ENCODE assay signal across 8 cellular contexts in genomic region chr5:142143878-142144277, GRCh38. TPM values are rescaled to one million over a fixed set of nuclear protein-coding genes. Genes with fewer than 3 reads are reported as not detected.
DNase-seq lines count a peak whose midpoint lies in the region; ATAC-seq and TF ChIP-seq lines count a peak whose summit lies in the region.

No MANE protein-coding gene starts in this region.

- H3F3A ChIP-seq in GM23248 (ENCODE audit: insufficient read depth): peaks cover 15% of the 10 kb centered on the region; the same call in 1 of the 2 replicates

- no peaks in the 10 kb centered on the region for H3K9me3 ChIP-seq in GM23248 (ENCODE audit: low read depth)

- no peaks in the 10 kb centered on the region for H3K27me3 ChIP-seq in GM23248 (replicated peaks; ENCODE audit: insufficient read depth)

- TF ChIP-seq CTCF in AG10803 (conservative IDR thresholded peaks at IDR 0.05; ENCODE audit: low read length): peak; percentile 63
- peak; percentile 49 for TF ChIP-seq CTCF in fibroblast of pulmonary artery (IDR thresholded peaks at IDR 0.05; ENCODE audit: low read length, missing control alignments)

- WGBS in GM23248 (ENCODE audit: low coverage in 1 of 2, low lambda C conversion rate in 2 of 2, missing lambda C conversion rate in 2 of 2), 2 experiments: 37 to 38% methylated on average over 3 of the region's 3 CpGs

- H3K79me2 ChIP-seq in GM23248 (ENCODE audit: insufficient read depth): peaks cover 11% of the 10 kb centered on the region; the same call in 1 of the 2 replicates

- DNase-seq in AG10803 (ENCODE audit: low read depth): peak; percentile 43
- DNase-seq in GM23248: peak; percentile 72
- peak; percentile 27 for DNase-seq in RPMI8226
- peak; percentile 76 for DNase-seq in fibroblast of pulmonary artery (ENCODE audit: low read depth)
- DNase-seq in pulmonary artery endothelial cell (ENCODE audit: low read depth, low spot score): peak; percentile 22
- no peak for DNase-seq in effector CD4-positive, alpha-beta T cell
- no peak for DNase-seq in stimulated activated effector memory CD8-positive, alpha-beta T cell treated with anti-CD3 and anti-CD28 coated beads, Interleukin-12 subunit alpha, Interleukin-12 subunit beta, amount 100 ng/mL, for 72 hours (ENCODE audit: low spot score in 2 of 2)
- DNase-seq in 8988T: no peak

- in situ Hi-C loops in GM23248 (cut with MboI): loop anchor here (25.0 kb wide), 1 partner anchor 457 kb away; the partner anchor contains the start of gene ARAP3

- H3K9me2 ChIP-seq in GM23248 (ENCODE audit: insufficient read depth): no peaks in the 10 kb centered on the region

- no peaks in the 10 kb centered on the region for H3K4me1 Mint-ChIP-seq in stimulated activated effector memory CD8-positive, alpha-beta T cell treated with anti-CD3 and anti-CD28 coated beads, Interleukin-12 subunit alpha, Interleukin-12 subunit beta, amount 100 ng/mL, for 72 hours

- H3K9ac ChIP-seq in GM23248: no peak overlapping the region

- H2AFZ ChIP-seq in GM23248: no peak overlapping the region

- no peak overlapping the region for H3K27ac Mint-ChIP-seq in stimulated activated effector memory CD8-positive, alpha-beta T cell treated with anti-CD3 and anti-CD28 coated beads, Interleukin-12 subunit alpha, Interleukin-12 subunit beta, amount 100 ng/mL, for 72 hours

- H3K27ac ChIP-seq in GM23248: no peak overlapping the region

- H3K36me3 ChIP-seq in GM23248 (ENCODE audit: low read depth): peaks cover 52% of the 10 kb centered on the region

- H3K36me3 Mint-ChIP-seq in stimulated activated effector memory CD8-positive, alpha-beta T cell treated with anti-CD3 and anti-CD28 coated beads, Interleukin-12 subunit alpha, Interleukin-12 subunit beta, amount 100 ng/mL, for 72 hours: no peaks in the 10 kb centered on the region

- H3K4me3 Mint-ChIP-seq in stimulated activated effector memory CD8-positive, alpha-beta T cell treated with anti-CD3 and anti-CD28 coated beads, Interleukin-12 subunit alpha, Interleukin-12 subunit beta, amount 100 ng/mL, for 72 hours: no peak overlapping the region

- H3K4me2 ChIP-seq in GM23248 (ENCODE audit: unreplicated experiment): no peak overlapping the region

- no peak overlapping the region for H3K4me3 ChIP-seq in AG10803 (ENCODE audit: low read length)
- H3K4me3 ChIP-seq in GM23248: no peak overlapping the region
- no peak overlapping the region for H3K4me3 ChIP-seq in fibroblast of pulmonary artery (replicated peaks; ENCODE audit: low read depth, low read length)

- no peaks in the 10 kb centered on the region for H3K4me1 ChIP-seq in GM23248 (ENCODE audit: insufficient read depth)

- ATAC-seq in stimulated activated effector memory CD8-positive, alpha-beta T cell treated with anti-CD3 and anti-CD28 coated beads, Interleukin-12 subunit alpha, Interleukin-12 subunit beta, amount 100 ng/mL, for 72 hours: no peak

- H3K9me3 Mint-ChIP-seq in stimulated activated effector memory CD8-positive, alpha-beta T cell treated with anti-CD3 and anti-CD28 coated beads, Interleukin-12 subunit alpha, Interleukin-12 subunit beta, amount 100 ng/mL, for 72 hours: no peaks in the 10 kb centered on the region

- no peaks in the 10 kb centered on the region for H4K20me1 ChIP-seq in GM23248 (ENCODE audit: insufficient read depth)

RNA-seq across cellular contexts. Expression of gene NDFIP1, which starts 35.3 kb away (rescaled TPM):
- total RNA-seq in GM23248 (2014; rRNA removed; shearing (Covaris generic)): 55.2 and 57.5 TPM in 2 replicates
- 75.3 and 76.4 TPM in 2 replicates for polyA plus RNA-seq in GM23248 (2016; fragmentation: Nextera tagmentation; extraction: Ambion mirVana)
- total RNA-seq in pulmonary artery endothelial cell: 36.8 and 44.9 TPM in 2 replicates

Comparison
In these comparisons a context has a peak if more than half of its experiments do, and no peak if none do; other contexts are left out.
1. DNase-seq: peak in AG10803 (single experiment), GM23248 (single experiment), RPMI8226 (single experiment), fibroblast of pulmonary artery (single experiment) and pulmonary artery endothelial cell (single experiment); none in effector CD4-positive, alpha-beta T cell (single experiment), stimulated activated effector memory CD8-positive, alpha-beta T cell treated with anti-CD3 and anti-CD28 coated beads, Interleukin-12 subunit alpha, Interleukin-12 subunit beta, amount 100 ng/mL, for 72 hours (0 of 2) and 8988T (single experiment).